In genomic region chr12:49787672-49788071, GRCh38 we compare ENCODE assay signal across 30 cellular contexts.
"Had no signal": no experiment of that assay in that cellular context is flagged by ENCODE, and none has a peak within 500 bp of the region (broad histone marks: within the 10 kb centered on the region; RNA-seq: fewer than 3 reads in every experiment).

No MANE protein-coding gene starts in this region.

- H3K36me3 Mint-ChIP-seq: activated naive CD8-positive, alpha-beta T cell had no signal

- H3K27ac ChIP-seq: colonic mucosa, VCaP had no signal

- H3K27me3 ChIP-seq: colonic mucosa had no signal

- H3K27me3 Mint-ChIP-seq: activated naive CD8-positive, alpha-beta T cell had no signal

- H3K27ac Mint-ChIP-seq: activated CD4-positive, alpha-beta memory T cell treated with anti-CD3 and anti-CD28 coated beads, Interleukin-2, amount 10 ng/mL, durations not matched to agents 7 days and 5 days; activated CD4-positive, alpha-beta T cell treated with anti-CD3 and anti-CD28 coated beads, Interleukin-2, amount 10 ng/mL, durations not matched to agents 7 days and 5 days; activated naive CD8-positive, alpha-beta T cell; activated T-cell treated with anti-CD3 and anti-CD28 coated beads, Interleukin-2, amount 50 U/mL, for 24 hours; activated T-cell treated with anti-CD3 and anti-CD28 coated beads, Interleukin-2, amount 50 U/mL, for 72 hours; WTC11 had no signal

- H3K36me3 ChIP-seq: colonic mucosa had no signal

- H3K9me3 ChIP-seq: colonic mucosa had no signal

- FAIRE-seq: astrocyte, endometrium, frontal cortex had no signal

- H3K4me3 ChIP-seq: colonic mucosa had no signal

- ATAC-seq: activated T-cell treated with anti-CD3 and anti-CD28 coated beads, Interleukin-2, amount 50 U/mL, for 72 hours; esophagus mucosa; WTC11 had no signal

- H3K4me3 Mint-ChIP-seq: activated CD4-positive, alpha-beta memory T cell treated with anti-CD3 and anti-CD28 coated beads, Interleukin-2, amount 10 ng/mL, durations not matched to agents 7 days and 5 days; activated CD4-positive, alpha-beta T cell treated with anti-CD3 and anti-CD28 coated beads, Interleukin-2, amount 10 ng/mL, durations not matched to agents 7 days and 5 days; activated naive CD8-positive, alpha-beta T cell; activated T-cell treated with anti-CD3 and anti-CD28 coated beads, Interleukin-2, amount 50 U/mL, for 24 hours; activated T-cell treated with anti-CD3 and anti-CD28 coated beads, Interleukin-2, amount 50 U/mL, for 72 hours; WTC11 had no signal

- H3K4me1 Mint-ChIP-seq: activated CD4-positive, alpha-beta memory T cell treated with anti-CD3 and anti-CD28 coated beads, Interleukin-2, amount 10 ng/mL, durations not matched to agents 7 days and 5 days; activated CD4-positive, alpha-beta T cell treated with anti-CD3 and anti-CD28 coated beads, Interleukin-2, amount 10 ng/mL, durations not matched to agents 7 days and 5 days had no signal

- DNase-seq: activated CD4-positive, alpha-beta memory T cell treated with anti-CD3 and anti-CD28 coated beads, Interleukin-2, amount 10 ng/mL, durations not matched to agents 7 days and 5 days; activated CD4-positive, alpha-beta T cell treated with anti-CD3 and anti-CD28 coated beads for 1 hour; activated CD4-positive, alpha-beta T cell treated with anti-CD3 and anti-CD28 coated beads for 4 hours; activated CD4-positive, alpha-beta T cell treated with anti-CD3 and anti-CD28 coated beads, Interleukin-2, amount 10 ng/mL, durations not matched to agents 7 days and 5 days; activated CD4-positive, alpha-beta T cell treated with anti-CD3 and anti-CD28 coated beads, Interleukin-2, amount 50 U/mL, for 4 hours; activated CD8-positive, alpha-beta memory T cell treated with anti-CD3 and anti-CD28 coated beads, Interleukin-2, amount 50 U/mL, for 48 hours; activated effector memory CD4-positive, alpha-beta T cell treated with Interleukin-2 at 50 U/mL for 16 hours; activated gamma-delta T cell treated with Interleukin-2 at 50 U/mL for 16 hours; activated naive CD4-positive, alpha-beta T cell treated with anti-CD3 and anti-CD28 coated beads, Interleukin-2, amount 50 U/mL, for 16 hours; activated naive CD4-positive, alpha-beta T cell treated with Interleukin-2 at 50 U/mL for 16 hours; activated T-cell treated with anti-CD3 and anti-CD28 coated beads for 4 hours; activated T-cell treated with anti-CD3 and anti-CD28 coated beads, Interleukin-2, amount 50 U/mL, for 24 hours; activated T-cell treated with anti-CD3 and anti-CD28 coated beads, Interleukin-2, amount 50 U/mL, for 72 hours; amniotic stem cell; anterior cingulate cortex; central memory CD4-positive, alpha-beta T cell; cerebellar nuclear complex; colonic mucosa; effector CD8-positive, alpha-beta T cell; foreskin fibroblast; head of caudate nucleus; hippocampal formation; T-helper 2 cell had no signal

- H3K9me3 Mint-ChIP-seq: activated CD4-positive, alpha-beta memory T cell treated with anti-CD3 and anti-CD28 coated beads, Interleukin-2, amount 10 ng/mL, durations not matched to agents 7 days and 5 days; activated T-cell treated with anti-CD3 and anti-CD28 coated beads, Interleukin-2, amount 50 U/mL, for 24 hours had no signal

- H3K4me1 ChIP-seq: colonic mucosa had no signal
